ENCODE assay signal across 8 cellular contexts in the genomic region with DNA sequence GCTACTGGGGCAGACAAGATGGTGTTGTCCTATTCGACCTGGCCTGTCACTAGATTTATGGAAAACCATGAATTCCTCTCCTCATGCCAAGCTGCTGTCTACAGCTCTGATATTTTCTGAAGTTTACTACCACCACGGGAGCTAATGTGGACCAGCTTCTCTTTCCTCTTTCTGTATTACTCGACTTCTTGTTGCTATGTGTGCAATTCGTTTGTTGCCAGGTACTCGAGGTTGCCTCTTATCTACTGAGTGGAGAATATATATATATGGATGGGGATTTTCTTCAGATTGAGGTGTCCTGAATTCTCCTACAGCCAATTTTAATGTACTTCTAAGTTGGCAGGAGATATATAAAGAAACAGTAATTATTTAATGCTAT. TPM values are rescaled to one million over a fixed set of nuclear protein-coding genes. Genes with fewer than 3 reads are reported as not detected.
DNase-seq lines count a peak whose midpoint lies in the region; ATAC-seq and TF ChIP-seq lines count a peak whose summit lies in the region.

No MANE protein-coding gene starts in this region.

- H3K27me3 ChIP-seq in right lobe of liver: no peaks in the 10 kb centered on the region

- H3K4me3 ChIP-seq in right lobe of liver: no peak overlapping the region

- TF ChIP-seq POLR2A in GM18505 (IDR thresholded peaks at IDR 0.05; ENCODE audit: borderline replicate concordance, extremely low read depth, insufficient read depth, insufficient read length) (no peak), right lobe of liver (IDR thresholded peaks at IDR 0.05) (no peak)

- DNase-seq in right lobe of liver: no peak
- DNase-seq in NCI-H2081 (lab: John Stamatoyannopoulos, UW): no peak
- DNase-seq in activated CD8-positive, alpha-beta memory T cell treated with anti-CD3 and anti-CD28 coated beads, Interleukin-2, amount 50 U/mL, for 4 hours: no peak
- no peak for DNase-seq in NCI-H1417 (lab: John Stamatoyannopoulos, UW)
- DNase-seq in kidney glomerular epithelial cell (lab: John Stamatoyannopoulos, UW): no peak

- H3K36me3 ChIP-seq in right lobe of liver: no peaks in the 10 kb centered on the region

- ATAC-seq in GM18505 (IDR thresholded peaks at IDR 0.05; ENCODE audit: unreplicated experiment) (peak; percentile 61), GM21529 (IDR thresholded peaks at IDR 0.05; ENCODE audit: unreplicated experiment) (peak; percentile 47), HG03571 (IDR thresholded peaks at IDR 0.05; ENCODE audit: unreplicated experiment) (peak; percentile 49), right lobe of liver (peak in 1 of 4 donors; percentile 8)

- peak overlapping the region; percentile 10 to 52 (median 28) for H3K27ac ChIP-seq in right lobe of liver

- H3K9me3 ChIP-seq in right lobe of liver: no peaks in the 10 kb centered on the region

- no peak for TF ChIP-seq CTCF in right lobe of liver (IDR thresholded peaks at IDR 0.05)

- 42% methylated on average over 5 of the region's 5 CpGs for WGBS in right lobe of liver (ENCODE audit: insufficient coverage, low coverage, low lambda C conversion rate, missing lambda C conversion rate)

- H3K4me1 ChIP-seq in right lobe of liver: peaks cover 0 to 39% (median 0%) of the 10 kb centered on the region in 4 donors

- intact Hi-C loops in right lobe of liver (cut with DNase I): no loop called here

RNA-seq across cellular contexts. Expression of gene MAN1A1, which starts 34.7 kb away (rescaled TPM):
- total RNA-seq in right lobe of liver: 100 to 1,000 TPM; 109 to 191 (median 139) TPM
